Comparison of ENCODE assay signal across 1 cellular context in the genomic region with DNA sequence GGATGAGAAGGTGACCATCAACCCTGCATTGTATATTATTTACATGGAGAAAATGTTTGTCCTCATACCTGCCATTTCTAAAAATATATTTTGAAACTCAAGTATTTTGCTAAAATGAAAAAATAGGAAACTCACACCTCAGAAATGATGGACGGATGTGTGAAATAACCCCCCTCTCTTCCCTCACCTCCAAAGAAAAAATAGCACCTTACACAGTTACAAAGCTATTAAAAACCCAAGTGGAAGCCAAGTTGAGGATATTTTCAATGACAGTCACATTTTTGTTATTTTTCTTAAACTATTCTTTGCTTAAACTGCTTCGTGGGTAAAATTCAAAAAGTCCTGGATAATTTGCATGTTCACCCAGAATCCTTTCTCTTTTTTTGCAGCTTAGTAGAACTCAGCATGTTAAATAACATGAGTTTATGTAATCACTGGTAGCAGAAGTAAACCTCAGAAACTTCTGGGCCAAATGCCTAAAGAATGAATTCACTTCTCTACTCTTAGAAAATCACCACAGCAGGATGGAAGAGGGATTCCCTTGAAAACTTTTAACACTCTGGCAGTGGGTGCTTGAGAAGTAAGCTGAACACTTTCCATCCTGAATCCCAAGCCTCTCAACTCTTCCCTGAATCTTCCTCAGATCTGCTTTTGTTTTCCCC.
TF ChIP-seq lines count a peak whose summit lies in the region.

No MANE protein-coding gene starts in this region.

TF ChIP-seq in WTC11, 78 proteins besides CTCF, POLR2A, EP300 and RAD21 (continued from another document):
- TF ChIP-seq, protein P1, sequence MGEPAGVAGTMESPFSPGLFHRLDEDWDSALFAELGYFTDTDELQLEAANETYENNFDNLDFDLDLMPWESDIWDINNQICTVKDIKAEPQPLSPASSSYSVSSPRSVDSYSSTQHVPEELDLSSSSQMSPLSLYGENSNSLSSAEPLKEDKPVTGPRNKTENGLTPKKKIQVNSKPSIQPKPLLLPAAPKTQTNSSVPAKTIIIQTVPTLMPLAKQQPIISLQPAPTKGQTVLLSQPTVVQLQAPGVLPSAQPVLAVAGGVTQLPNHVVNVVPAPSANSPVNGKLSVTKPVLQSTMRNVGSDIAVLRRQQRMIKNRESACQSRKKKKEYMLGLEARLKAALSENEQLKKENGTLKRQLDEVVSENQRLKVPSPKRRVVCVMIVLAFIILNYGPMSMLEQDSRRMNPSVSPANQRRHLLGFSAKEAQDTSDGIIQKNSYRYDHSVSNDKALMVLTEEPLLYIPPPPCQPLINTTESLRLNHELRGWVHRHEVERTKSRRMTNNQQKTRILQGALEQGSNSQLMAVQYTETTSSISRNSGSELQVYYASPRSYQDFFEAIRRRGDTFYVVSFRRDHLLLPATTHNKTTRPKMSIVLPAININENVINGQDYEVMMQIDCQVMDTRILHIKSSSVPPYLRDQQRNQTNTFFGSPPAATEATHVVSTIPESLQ (CRISPR knock-in tag; IDR thresholded peaks at IDR 0.05): no peak
- TF ChIP-seq, protein P2, sequence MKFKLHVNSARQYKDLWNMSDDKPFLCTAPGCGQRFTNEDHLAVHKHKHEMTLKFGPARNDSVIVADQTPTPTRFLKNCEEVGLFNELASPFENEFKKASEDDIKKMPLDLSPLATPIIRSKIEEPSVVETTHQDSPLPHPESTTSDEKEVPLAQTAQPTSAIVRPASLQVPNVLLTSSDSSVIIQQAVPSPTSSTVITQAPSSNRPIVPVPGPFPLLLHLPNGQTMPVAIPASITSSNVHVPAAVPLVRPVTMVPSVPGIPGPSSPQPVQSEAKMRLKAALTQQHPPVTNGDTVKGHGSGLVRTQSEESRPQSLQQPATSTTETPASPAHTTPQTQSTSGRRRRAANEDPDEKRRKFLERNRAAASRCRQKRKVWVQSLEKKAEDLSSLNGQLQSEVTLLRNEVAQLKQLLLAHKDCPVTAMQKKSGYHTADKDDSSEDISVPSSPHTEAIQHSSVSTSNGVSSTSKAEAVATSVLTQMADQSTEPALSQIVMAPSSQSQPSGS (CRISPR knock-in tag; IDR thresholded peaks at IDR 0.05; ENCODE audit: borderline replicate concordance, low read depth): no peak
- TF ChIP-seq, protein P3, sequence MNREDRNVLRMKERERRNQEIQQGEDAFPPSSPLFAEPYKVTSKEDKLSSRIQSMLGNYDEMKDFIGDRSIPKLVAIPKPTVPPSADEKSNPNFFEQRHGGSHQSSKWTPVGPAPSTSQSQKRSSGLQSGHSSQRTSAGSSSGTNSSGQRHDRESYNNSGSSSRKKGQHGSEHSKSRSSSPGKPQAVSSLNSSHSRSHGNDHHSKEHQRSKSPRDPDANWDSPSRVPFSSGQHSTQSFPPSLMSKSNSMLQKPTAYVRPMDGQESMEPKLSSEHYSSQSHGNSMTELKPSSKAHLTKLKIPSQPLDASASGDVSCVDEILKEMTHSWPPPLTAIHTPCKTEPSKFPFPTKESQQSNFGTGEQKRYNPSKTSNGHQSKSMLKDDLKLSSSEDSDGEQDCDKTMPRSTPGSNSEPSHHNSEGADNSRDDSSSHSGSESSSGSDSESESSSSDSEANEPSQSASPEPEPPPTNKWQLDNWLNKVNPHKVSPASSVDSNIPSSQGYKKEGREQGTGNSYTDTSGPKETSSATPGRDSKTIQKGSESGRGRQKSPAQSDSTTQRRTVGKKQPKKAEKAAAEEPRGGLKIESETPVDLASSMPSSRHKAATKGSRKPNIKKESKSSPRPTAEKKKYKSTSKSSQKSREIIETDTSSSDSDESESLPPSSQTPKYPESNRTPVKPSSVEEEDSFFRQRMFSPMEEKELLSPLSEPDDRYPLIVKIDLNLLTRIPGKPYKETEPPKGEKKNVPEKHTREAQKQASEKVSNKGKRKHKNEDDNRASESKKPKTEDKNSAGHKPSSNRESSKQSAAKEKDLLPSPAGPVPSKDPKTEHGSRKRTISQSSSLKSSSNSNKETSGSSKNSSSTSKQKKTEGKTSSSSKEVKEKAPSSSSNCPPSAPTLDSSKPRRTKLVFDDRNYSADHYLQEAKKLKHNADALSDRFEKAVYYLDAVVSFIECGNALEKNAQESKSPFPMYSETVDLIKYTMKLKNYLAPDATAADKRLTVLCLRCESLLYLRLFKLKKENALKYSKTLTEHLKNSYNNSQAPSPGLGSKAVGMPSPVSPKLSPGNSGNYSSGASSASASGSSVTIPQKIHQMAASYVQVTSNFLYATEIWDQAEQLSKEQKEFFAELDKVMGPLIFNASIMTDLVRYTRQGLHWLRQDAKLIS (CRISPR knock-in tag; IDR thresholded peaks at IDR 0.05; ENCODE audit: borderline replicate concordance): no peak
- TF ChIP-seq IRF2 (CRISPR knock-in tag; IDR thresholded peaks at IDR 0.05; ENCODE audit: borderline replicate concordance, low read depth) (no peak), FOXP1 (CRISPR knock-in tag; IDR thresholded peaks at IDR 0.05; ENCODE audit: borderline replicate concordance) (no peak), TCF7 (CRISPR knock-in tag; IDR thresholded peaks at IDR 0.05; ENCODE audit: low read depth) (no peak), JAZF1 (CRISPR knock-in tag; IDR thresholded peaks at IDR 0.05) (no peak), NR2C2 (CRISPR knock-in tag; IDR thresholded peaks at IDR 0.05) (no peak)
- TF ChIP-seq, protein P4, sequence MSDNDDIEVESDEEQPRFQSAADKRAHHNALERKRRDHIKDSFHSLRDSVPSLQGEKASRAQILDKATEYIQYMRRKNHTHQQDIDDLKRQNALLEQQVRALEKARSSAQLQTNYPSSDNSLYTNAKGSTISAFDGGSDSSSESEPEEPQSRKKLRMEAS (CRISPR knock-in tag; IDR thresholded peaks at IDR 0.05): no peak
